ENCODE assay signal across 8 cellular contexts in the genomic region with DNA sequence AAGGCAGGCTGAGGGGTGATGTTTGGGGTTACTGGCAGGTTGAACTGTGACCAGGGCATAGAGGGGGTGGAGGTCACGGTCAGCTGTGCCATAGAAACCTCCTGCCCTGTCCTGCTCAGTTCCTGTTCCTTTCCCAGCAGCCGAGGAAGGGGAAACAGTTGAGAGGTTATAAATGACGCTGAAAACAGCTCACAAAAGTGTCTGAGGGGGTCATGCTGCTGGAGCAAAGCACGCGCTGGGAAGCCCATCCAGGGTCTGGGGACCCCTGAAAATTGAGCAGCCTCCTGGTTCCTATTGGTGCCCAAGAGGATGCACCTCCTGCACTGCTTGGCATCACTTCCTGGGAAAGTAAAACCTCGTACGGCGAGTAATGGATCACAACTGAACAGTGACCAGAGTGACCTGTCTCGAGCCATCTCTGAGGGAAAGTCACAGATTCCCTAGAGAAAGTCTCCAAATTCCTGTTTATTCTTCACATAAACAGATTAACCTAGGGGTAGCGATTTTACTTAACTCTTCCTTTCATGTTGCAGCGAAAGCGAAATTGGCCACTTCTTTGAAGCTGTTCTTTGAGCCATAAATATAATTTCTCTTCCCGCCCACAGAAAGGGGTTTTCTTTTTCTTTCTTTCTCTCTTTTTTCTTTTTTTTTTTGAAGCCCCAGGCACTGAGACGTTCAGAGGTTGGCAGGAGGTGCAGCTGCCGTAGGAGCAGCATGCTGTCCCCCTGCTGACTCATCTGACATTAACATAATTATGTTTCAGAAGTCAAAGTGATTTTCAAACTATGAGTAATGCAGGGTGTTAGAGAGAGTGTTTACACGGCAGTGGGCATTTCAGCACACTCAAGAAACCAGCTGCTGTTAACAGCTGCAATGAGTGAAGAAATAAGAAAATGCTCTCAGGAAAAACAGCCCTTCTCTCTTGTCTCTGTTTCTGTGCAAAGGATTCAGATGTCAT. TPM values are rescaled to one million over a fixed set of nuclear protein-coding genes. Genes with fewer than 3 reads are reported as not detected.
DNase-seq lines count a peak whose midpoint lies in the region; ATAC-seq and TF ChIP-seq lines count a peak whose summit lies in the region.

No MANE protein-coding gene starts in this region.

- H3K79me2 ChIP-seq in PC-3 (ENCODE audit: low read length) = no peaks in the 10 kb centered on the region

- peak overlapping the region; percentile 67 for H3K4me3 ChIP-seq in PC-3 (ENCODE audit: low read length)

- H3K9me3 ChIP-seq in PC-3 (ENCODE audit: low read length) = no peaks in the 10 kb centered on the region

- peaks cover 21% of the 10 kb centered on the region for H3K4me1 ChIP-seq in PC-3 (ENCODE audit: insufficient read depth, low read length)

- peak; percentile 72 for DNase-seq in DMS153 treated with DMSO at 0.1 percent for 48 hours (lab: John Stamatoyannopoulos, UW; ENCODE audit: unreplicated experiment)
- peak; percentile 70 for DNase-seq in HT-29 (ENCODE audit: low spot score)
- DNase-seq in PC-3 = peak; percentile 81
- peak; percentile 48 for DNase-seq in activated T-helper 9 cell treated with anti-CD3 and anti-CD28 coated beads, Interleukin-2, amount 50 U/mL, for 16 hours (ENCODE audit: low read depth)
- peak; percentile 39 for DNase-seq in globus pallidus (ENCODE audit: low spot score)
- peak; percentile 49 for DNase-seq in putamen (ENCODE audit: low spot score)
- DNase-seq in hippocampal formation (lab: John Stamatoyannopoulos, UW) = no peak

- no peaks in the 10 kb centered on the region for H4K20me1 ChIP-seq in PC-3 (ENCODE audit: low read length)

- no peak for TF ChIP-seq CTCF in PC-3 (conservative IDR thresholded peaks at IDR 0.05; ENCODE audit: low read depth, low read length)

- H3K36me3 ChIP-seq in PC-3 (ENCODE audit: low read depth, low read length) = no peaks in the 10 kb centered on the region

- H3F3A ChIP-seq in PC-3 (ENCODE audit: low read length, unreplicated experiment) = no peaks in the 10 kb centered on the region

- H3K9ac ChIP-seq in PC-3 (ENCODE audit: low read length) = peak overlapping the region; percentile 48

- peak overlapping the region; percentile 30 for H3K27ac ChIP-seq in PC-3 (ENCODE audit: low read length)

- no peaks in the 10 kb centered on the region for H3K27me3 ChIP-seq in PC-3 (ENCODE audit: low read length)

- POLR2A ChIA-PET in PC-3 (lab: Charles Lee; ENCODE audit: unreplicated experiment) = interaction anchor here (0.5 to 2.1 kb wide), 3 partner anchors 13 to 291 kb away, joined by 3 to 12 read pairs (median 3); partner anchors contain the start of genes ATF3 and FLVCR1

- ATAC-seq in GM21381 (IDR thresholded peaks at IDR 0.05; ENCODE audit: unreplicated experiment) (peak; percentile 98), PC-3 (peak; percentile 91)

- CTCF ChIA-PET in PC-3 (lab: Charles Lee) = interaction anchor here (0.6 to 0.8 kb wide), 3 partner anchors 14 to 1969 kb away, joined by 3 to 4 read pairs (median 3); no protein-coding TSS in a partner anchor

- peak overlapping the region; percentile 81 for H2AFZ ChIP-seq in PC-3 (ENCODE audit: low read length)

- BruUV-seq in PC-3 (replicated peaks; lab: Mats Ljungman, UMichigan) = TSS peak; percentile 44

- intact Hi-C loops in PC-3 (cut with micrococcal nuclease) = loop anchor here (2.0 to 10.0 kb wide), 3 partner anchors 30 to 282 kb away; partner anchors contain the start of gene PPP2R5A

- H3K9me2 ChIP-seq in PC-3 (replicated peaks; ENCODE audit: low read length) = no peaks in the 10 kb centered on the region

- H3K4me2 ChIP-seq in PC-3 (ENCODE audit: low read length) = peak overlapping the region; percentile 85

RNA-seq across cellular contexts. Expression of gene ATF3, which starts 41.8 kb away (rescaled TPM):
- 104 and 105 TPM in 2 replicates for total RNA-seq in HT-29 (2014; rRNA removed; shearing (Covaris generic))
- 275 and 335 TPM in 2 replicates for total RNA-seq in PC-3 (2014; rRNA removed)

Comparison
In these comparisons a context has a peak if more than half of its experiments do, and no peak if none do; other contexts are left out.
1. DNase-seq: peak in DMS153 treated with DMSO at 0.1 percent for 48 hours (single experiment), HT-29 (single experiment), PC-3 (single experiment), activated T-helper 9 cell treated with anti-CD3 and anti-CD28 coated beads, Interleukin-2, amount 50 U/mL, for 16 hours (single experiment), globus pallidus (single experiment) and putamen (single experiment); none in hippocampal formation (0 of 2).